15 cellular contexts compared by ENCODE assay signal in the genomic region with DNA sequence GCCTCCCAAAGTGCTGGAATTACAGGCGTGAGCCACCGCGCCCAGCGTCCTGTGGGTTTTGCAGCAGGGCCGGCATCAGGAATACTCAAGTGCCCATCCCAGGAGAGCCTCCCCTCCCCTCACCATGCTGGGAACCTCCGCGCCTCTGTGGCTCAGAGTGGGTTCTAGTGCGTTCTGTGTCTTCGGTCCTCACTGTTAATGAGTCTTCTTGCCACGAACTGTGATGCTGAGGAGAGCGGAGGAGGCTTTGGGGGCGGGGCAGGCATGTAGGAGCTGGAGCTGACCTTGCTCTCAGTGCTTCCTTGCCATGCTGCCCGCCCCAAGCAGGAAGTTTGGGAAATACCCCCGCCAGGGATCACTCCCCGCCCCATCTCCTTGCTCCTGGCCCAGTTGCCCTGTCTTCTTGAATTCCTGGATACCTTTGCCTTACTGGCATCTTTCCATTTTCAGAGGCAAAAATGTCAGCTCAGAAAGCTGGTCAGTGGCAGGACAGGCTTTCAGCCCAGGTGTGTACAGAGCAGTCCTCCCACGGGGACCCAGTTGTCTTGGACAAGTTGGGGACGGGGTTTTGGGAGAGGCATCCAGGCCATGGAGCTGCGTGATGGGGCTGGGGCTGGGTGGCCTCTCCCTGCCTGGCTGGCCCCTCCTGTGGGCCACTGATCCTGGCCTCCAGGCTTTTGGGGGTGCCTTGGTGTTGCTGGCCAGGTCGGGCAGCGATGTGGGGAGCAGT.
"Had no signal": no experiment of that assay in that cellular context is flagged by ENCODE, and none has a peak within 500 bp of the region (broad histone marks: within the 10 kb centered on the region; RNA-seq: fewer than 3 reads in every experiment).

No MANE protein-coding gene starts in this region.

- DNase-seq: activated CD4-positive, alpha-beta T cell treated with anti-CD3 and anti-CD28 coated beads, Interleukin-2, amount 10 ng/mL, durations not matched to agents 7 days and 5 days; activated CD4-positive, CD25-positive, alpha-beta regulatory T cell; activated gamma-delta T cell treated with Interleukin-2 at 50 U/mL for 16 hours; amniotic stem cell; cortex of kidney; effector CD8-positive, alpha-beta T cell; foreskin melanocyte; mucosa of descending colon; naive thymus-derived CD4-positive, alpha-beta T cell; stimulated activated CD4-positive, alpha-beta T cell treated with anti-CD3 and anti-CD28 coated beads, Interleukin-15, amount 100 ng/mL, for 24 hours; stimulated activated CD4-positive, alpha-beta T cell treated with anti-CD3 and anti-CD28 coated beads, Interleukin-4, amount 100 ng/mL, for 1 hour; stimulated activated naive CD8-positive, alpha-beta T cell treated with anti-CD3 and anti-CD28 coated beads, Interleukin-15, Interleukin-2, amounts not matched to agents 100 U/mL and 50 U/mL, for 24 hours; T-helper 2 cell had no signal

- H3K9me3 ChIP-seq: heart left ventricle, mucosa of descending colon had no signal

- H3K4me3 ChIP-seq: heart left ventricle, mucosa of descending colon had no signal

- H3K27me3 ChIP-seq: heart left ventricle had no signal

- FAIRE-seq: TTC549 had no signal

- ATAC-seq: heart left ventricle; mucosa of descending colon; naive thymus-derived CD4-positive, alpha-beta T cell; stimulated activated naive CD8-positive, alpha-beta T cell treated with anti-CD3 and anti-CD28 coated beads, Interleukin-15, Interleukin-2, amounts not matched to agents 100 U/mL and 50 U/mL, for 24 hours had no signal
